Comparison of ENCODE assay signal across 19 cellular contexts in the genomic region with DNA sequence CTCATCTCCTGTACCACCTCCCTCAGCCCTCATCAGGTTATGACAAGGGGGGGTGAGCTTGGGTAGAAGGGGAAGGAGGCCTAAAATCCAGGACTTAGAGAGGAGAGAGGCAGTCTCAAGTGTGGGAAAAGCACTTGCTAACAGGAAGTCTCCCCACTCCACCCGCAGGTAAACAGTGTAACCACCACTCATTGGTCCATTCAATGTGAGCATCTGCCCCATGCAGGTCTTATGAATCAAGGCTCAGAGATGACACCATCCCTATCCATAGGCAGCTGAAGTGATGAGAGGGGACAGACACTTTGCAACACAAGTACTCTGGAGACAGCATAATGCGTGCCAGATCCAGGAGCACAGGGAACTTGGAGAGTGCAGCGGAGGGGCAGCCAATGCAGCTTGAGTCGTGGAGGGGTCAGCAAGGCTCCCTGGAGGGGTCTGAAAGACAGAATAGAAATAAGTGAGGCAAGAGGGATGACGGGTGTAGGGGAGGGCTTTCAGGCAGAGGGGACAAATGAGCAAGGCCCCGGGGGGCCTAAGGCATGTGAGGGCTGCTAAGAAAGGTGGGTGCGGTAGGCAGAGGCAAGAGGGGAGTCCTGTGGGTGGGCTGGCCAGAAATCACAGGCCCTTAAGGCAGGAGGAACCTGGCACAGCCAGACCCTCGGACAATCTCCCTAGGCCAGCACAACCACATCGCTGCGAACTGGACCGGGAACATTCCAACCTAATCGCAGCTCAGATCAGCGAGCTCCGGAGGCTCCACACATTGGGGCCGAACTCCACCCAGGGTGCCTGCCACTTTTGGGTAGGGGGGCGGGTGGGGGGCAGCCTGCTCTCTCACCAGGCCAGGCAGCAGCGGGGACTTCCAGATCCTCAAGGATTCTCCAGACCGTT. TPM values are rescaled to one million over a fixed set of nuclear protein-coding genes. Genes with fewer than 3 reads are reported as not detected.
DNase-seq lines count a peak whose midpoint lies in the region; ATAC-seq, FAIRE-seq and TF ChIP-seq lines count a peak whose summit lies in the region.
"Had no signal": no experiment of that assay in that cellular context is flagged by ENCODE, and none has a peak within 500 bp of the region (broad histone marks: within the 10 kb centered on the region; RNA-seq: fewer than 3 reads in every experiment).

No MANE protein-coding gene starts in this region.

- peaks cover 0 to 10% of the 10 kb centered on the region in 2 experiments; a peak in 2 of 5 replicates for H3K27me3 ChIP-seq in K562 (ENCODE audit: control insufficient read depth in 2 of 2, insufficient read depth in 2 of 2, low read length in 2 of 2)
- H3K27me3 ChIP-seq in MM.1S (replicated peaks; ENCODE audit: insufficient read depth, low read length), result no peaks in the 10 kb centered on the region; the same call in 1 of the 2 replicates
- H3K27me3 ChIP-seq: esophagus muscularis mucosa, thyroid gland had no signal

- no peaks in the 10 kb centered on the region for H3K79me2 ChIP-seq in K562 (ENCODE audit: control insufficient read depth, insufficient read depth, low read length)
- H3K79me2 ChIP-seq in MM.1S (ENCODE audit: low read length), result no peaks in the 10 kb centered on the region

- H2AFZ ChIP-seq in K562 (ENCODE audit: low read depth, low read length), result no peak overlapping the region
- H2AFZ ChIP-seq in MM.1S (ENCODE audit: low read length), result no peak overlapping the region
- H2AFZ ChIP-seq: GM23248 had no signal

- TF ChIP-seq EP300 in K562 (IDR thresholded peaks at IDR 0.05; ENCODE audit: low read length), result no peak

- H3K9me3 ChIP-seq in K562 (replicated peaks; ENCODE audit: control insufficient read depth, insufficient read depth, low read depth, low read length), result no peaks in the 10 kb centered on the region
- H3K9me3 ChIP-seq in mucosa of descending colon, result no peaks in the 10 kb centered on the region
- H3K9me3 ChIP-seq in MM.1S (replicated peaks; ENCODE audit: insufficient read depth, low read length), result no peaks in the 10 kb centered on the region
- H3K9me3 ChIP-seq: esophagus muscularis mucosa, thyroid gland had no signal

- in situ Hi-C loops in K562 (cut with MboI), result no loop called here

- H3K9ac ChIP-seq in K562 (ENCODE audit: insufficient read depth in 1 of 2, low read depth in 2 of 2, low read length in 2 of 2) (peak overlapping the region in 1 of 2 experiments; percentile 21; a peak in 1 of 4 replicates), MM.1S (ENCODE audit: low read length) (no peak overlapping the region)
- H3K9ac ChIP-seq: GM23248 had no signal

- WGBS in K562 (ENCODE audit: insufficient coverage, low coverage, missing lambda C conversion rate), result 24% methylated on average over 18 of the region's 18 CpGs

- H4K20me1 ChIP-seq in K562 (replicated peaks; ENCODE audit: control insufficient read depth, insufficient read depth, low read length) (peaks cover 9% of the 10 kb centered on the region; the same call in 1 of the 2 replicates), MM.1S (ENCODE audit: insufficient read depth, low read length) (no peaks in the 10 kb centered on the region)

- TF ChIP-seq RAD21 in K562 (CRISPR knock-in tag; conservative IDR thresholded peaks at IDR 0.05 in 1 of 2, IDR thresholded peaks at IDR 0.05 in 1 of 2), result no peak

- FAIRE-seq in K562 (lab: Jason Lieb, UNC), result no peak

- ATAC-seq in K562 (no peak), mucosa of descending colon (peak; percentile 35), HG03135 (IDR thresholded peaks at IDR 0.05; ENCODE audit: unreplicated experiment) (no peak)
- ATAC-seq: left ventricle myocardium superior; right cardiac atrium; stimulated activated naive B cell treated with anti-CD40 and anti-IgM and Interleukin-4, amounts not matched to agents 10 μg/mL and 1 μg/mL and 100 μg/mL, for 72 hours had no signal

- intact Hi-C loops in K562 (cut with micrococcal nuclease) (no loop called here), mucosa of descending colon (cut with DNase I, micrococcal nuclease) (loop anchor here in 1 of 2 donors (5.0 to 10.0 kb wide), 2 partner anchors 80 to 367 kb away; no protein-coding TSS in a partner anchor)

- no peaks in the 10 kb centered on the region for H3K9me2 ChIP-seq in MM.1S (replicated peaks; ENCODE audit: insufficient read depth, low read length)

- no peaks in the 10 kb centered on the region for H3K9me1 ChIP-seq in K562 (ENCODE audit: control insufficient read depth, insufficient read depth, low read length)

- DNase-seq in DMS53 treated with DMSO at 0.1 percent for 48 hours (lab: John Stamatoyannopoulos, UW; ENCODE audit: unreplicated experiment) (peak; percentile 89), NCI-H187 (lab: John Stamatoyannopoulos, UW) (peak; percentile 63 to 77), K562 (ENCODE audit: extremely low read depth in 1 of 4, low spot score in 3 of 4) (no peak), mucosa of descending colon (no peak), GM03348 (ENCODE audit: low spot score) (no peak), MM.1S (no peak)
- DNase-seq: activated CD4-positive, alpha-beta T cell treated with anti-CD3 and anti-CD28 coated beads, Interleukin-2, amount 10 ng/mL, durations not matched to agents 24 days and 14 days; activated gamma-delta T cell treated with Interleukin-2 at 50 U/mL for 16 hours; central memory CD4-positive, alpha-beta T cell; effector CD4-positive, alpha-beta T cell; GM23248; Kasumi-1; left ventricle myocardium superior; NCI-H226; right cardiac atrium; stimulated activated naive B cell treated with anti-CD40 and anti-IgM and Interleukin-4, amounts not matched to agents 10 μg/mL and 1 μg/mL and 100 μg/mL, for 72 hours; thyroid gland had no signal

- TF ChIP-seq CTCF in K562 (IDR thresholded peaks at IDR 0.05 in 2 of 3, conservative IDR thresholded peaks at IDR 0.05 in 1 of 3; ENCODE audit: insufficient read depth in 2 of 3, low read depth in 1 of 3, low read length in 3 of 3) (no peak), mucosa of descending colon (IDR thresholded peaks at IDR 0.05) (no peak), MM.1S (IDR thresholded peaks at IDR 0.05; ENCODE audit: low read length) (no peak)

- H3K36me3 ChIP-seq in K562 (ENCODE audit: control insufficient read depth, insufficient read depth, low read length), result no peaks in the 10 kb centered on the region
- H3K36me3 ChIP-seq in mucosa of descending colon (ENCODE audit: low read depth), result no peaks in the 10 kb centered on the region
- no peaks in the 10 kb centered on the region for H3K36me3 ChIP-seq in MM.1S (replicated peaks; ENCODE audit: insufficient read depth, low read length)
- H3K36me3 ChIP-seq: esophagus muscularis mucosa, thyroid gland had no signal

- H3K4me3 ChIP-seq in K562 (no peak overlapping the region), mucosa of descending colon (no peak overlapping the region), MM.1S (ENCODE audit: low read length) (no peak overlapping the region)
- H3K4me3 ChIP-seq: esophagus muscularis mucosa, GM23248, thyroid gland had no signal

- no peak for TF ChIP-seq POLR2A in K562 (conservative IDR thresholded peaks at IDR 0.05)

- no peaks in the 10 kb centered on the region for H3F3A ChIP-seq in MM.1S (ENCODE audit: insufficient read depth, low read length)

- no TSS peak for BruUV-seq in K562 (replicated peaks; lab: Mats Ljungman, UMichigan)

- POLR2A ChIA-PET in K562 (lab: Yijun Ruan, JAX), result interaction anchor here (0.5 to 1.5 kb wide), 5 partner anchors 29 to 79 kb away, joined by 3 to 5 read pairs (median 3); no protein-coding TSS in a partner anchor

- H3K4me2 ChIP-seq in K562 (ENCODE audit: insufficient read depth, low read length) (no peak overlapping the region), MM.1S (ENCODE audit: low read depth, low read length) (no peak overlapping the region)

- CTCF ChIA-PET in K562 (lab: Yijun Ruan, JAX; ENCODE audit: low intra/inter-chr PET ratio), result interaction anchor here (2.3 kb wide), 1 partner anchor 79 kb away, joined by 10 read pairs; no protein-coding TSS in a partner anchor

- no peak overlapping the region for H3K27ac ChIP-seq in K562 (ENCODE audit: extremely low read depth, low read depth, low read length)
- no peak overlapping the region for H3K27ac ChIP-seq in MM.1S (ENCODE audit: low read length)
- H3K27ac ChIP-seq: esophagus muscularis mucosa, GM23248, thyroid gland had no signal

- H3K4me1 ChIP-seq in K562 (replicated peaks in 1 of 2; ENCODE audit: control insufficient read depth in 2 of 2, insufficient read depth in 2 of 2, low read length in 2 of 2) (peaks cover 0 to 7% of the 10 kb centered on the region in 2 experiments; a peak in 2 of 5 replicates), mucosa of descending colon (ENCODE audit: low read depth) (no peaks in the 10 kb centered on the region), MM.1S (ENCODE audit: low read length) (no peaks in the 10 kb centered on the region)

RNA-seq across cellular contexts. Expression of a gene that starts 23.0 kb away (rescaled TPM):
- total RNA-seq in K562 (2011; cell fraction: chromatin; rRNA removed; ENCODE audit: low replicate concordance), result 8.9 and 10.7 TPM in 2 replicates
- 20.3 and 25.2 TPM in 2 replicates for total RNA-seq in K562 (2011; cell fraction: nucleolus; rRNA removed)
- 20.1 and 20.5 TPM in 2 replicates for total RNA-seq in K562 (2011; cell fraction: nucleoplasm; rRNA removed)
- 76.1 and 127 TPM in 2 replicates for total RNA-seq in K562 (2014; rRNA removed)
- 66.6 and 94.6 TPM in 2 replicates for total RNA-seq in K562 (2014; rRNA removed; fragmentation: Illumina TruSeq; extraction: Trizol)
- 118 and 129 TPM in 2 replicates for total RNA-seq in K562 (2015; rRNA removed; fragmentation: Illumina TruSeq; extraction: Trizol)
- 76.2 and 86.6 TPM in 2 replicates for total RNA-seq in K562 (2021)
- 92.8 and 98.2 TPM in 2 replicates for polyA plus RNA-seq in K562 (2011; rRNA removed)
- 97.9 and 207 TPM in 2 replicates for polyA plus RNA-seq in K562 (2011; cell fraction: cytosol; rRNA removed)
- 39.9 and 50.7 TPM in 2 replicates for polyA plus RNA-seq in K562 (2011; cell fraction: nucleus; rRNA removed)
- 136 and 260 TPM in 2 replicates for polyA plus RNA-seq in K562 (2012)
- 139 and 150 TPM in 2 replicates for polyA plus RNA-seq in K562 (2014; fragmentation: Illumina TruSeq; extraction: Trizol)
- 100 to 1,000 TPM; 363 to 422 TPM for polyA plus RNA-seq in K562 (2014; fragmentation: Nextera tagmentation; extraction: Ambion mirVana)
- polyA plus RNA-seq in K562 (2014; rRNA removed), result 108 and 126 TPM in 2 replicates
- polyA minus RNA-seq in K562 (2011; rRNA and poly(A)+ RNA removed), result 31.6 and 43.3 TPM in 2 replicates
- polyA minus RNA-seq in K562 (2011; cell fraction: cytosol; rRNA and poly(A)+ RNA removed), result 48.6 and 56.5 TPM in 2 replicates
- polyA minus RNA-seq in K562 (2011; cell fraction: nucleus; rRNA and poly(A)+ RNA removed), result 22.5 and 23.8 TPM in 2 replicates
- total RNA-seq in mucosa of descending colon, result 100 to 1,000 TPM in 2 of 3 donors, 10 to 100 TPM in 1; 76.3 to 175 (median 136) TPM

RNA-seq across cellular contexts. Expression of a gene that starts 26.2 kb away (rescaled TPM):
- total RNA-seq in K562 (2011; cell fraction: chromatin; rRNA removed; ENCODE audit: low replicate concordance), result 1.4 and 5.9 TPM in 2 replicates
- 0.67 and 1.2 TPM in 2 replicates for total RNA-seq in K562 (2011; cell fraction: nucleolus; rRNA removed)
- 3.4 and 9.5 TPM in 2 replicates for total RNA-seq in K562 (2011; cell fraction: nucleoplasm; rRNA removed)
- 0.73 and 1.3 TPM in 2 replicates for total RNA-seq in K562 (2014; rRNA removed)
- 1.4 and 1.5 TPM in 2 replicates for total RNA-seq in K562 (2014; rRNA removed; fragmentation: Illumina TruSeq; extraction: Trizol)
- total RNA-seq in K562 (2015; rRNA removed; fragmentation: Illumina TruSeq; extraction: Trizol), result 1.4 and 1.6 TPM in 2 replicates
- 1.1 and 1.2 TPM in 2 replicates for total RNA-seq in K562 (2021)
- 1.0 and 1.2 TPM in 2 replicates for polyA plus RNA-seq in K562 (2011; rRNA removed)
- polyA plus RNA-seq in K562 (2011; cell fraction: cytosol; rRNA removed), result 0.19 and 0.86 TPM in 2 replicates
- polyA plus RNA-seq in K562 (2011; cell fraction: nucleus; rRNA removed), result 2.3 and 4.8 TPM in 2 replicates
- polyA plus RNA-seq in K562 (2012), result 1.1 and 2.3 TPM in 2 replicates
- polyA plus RNA-seq in K562 (2014; fragmentation: Illumina TruSeq; extraction: Trizol), result 0.96 and 1.5 TPM in 2 replicates
- polyA plus RNA-seq in K562 (2014; fragmentation: Nextera tagmentation; extraction: Ambion mirVana), result under 1 TPM; 0.52 to 0.69 TPM
- 0.91 and 1.1 TPM in 2 replicates for polyA plus RNA-seq in K562 (2014; rRNA removed)
- polyA minus RNA-seq in K562 (2011; rRNA and poly(A)+ RNA removed), result 1.4 and 2.2 TPM in 2 replicates
- 0.57 and 0.64 TPM in 2 replicates for polyA minus RNA-seq in K562 (2011; cell fraction: cytosol; rRNA and poly(A)+ RNA removed)
- 1.3 and 3.1 TPM in 2 replicates for polyA minus RNA-seq in K562 (2011; cell fraction: nucleus; rRNA and poly(A)+ RNA removed)
- 10 to 100 TPM in 1 of 3 donors, 1 to 10 TPM in 2; 8.1 to 25.1 (median 9.8) TPM for total RNA-seq in mucosa of descending colon

RNA-seq across cellular contexts. Expression of a gene that starts 38.1 kb away (rescaled TPM):
- total RNA-seq in K562 (2011; cell fraction: chromatin; rRNA removed; ENCODE audit: low replicate concordance), result 3.0 and 12.0 TPM in 2 replicates
- 3.2 and 4.1 TPM in 2 replicates for total RNA-seq in K562 (2011; cell fraction: nucleolus; rRNA removed)
- total RNA-seq in K562 (2011; cell fraction: nucleoplasm; rRNA removed), result 7.8 and 14.4 TPM in 2 replicates
- total RNA-seq in K562 (2014; rRNA removed) (10.7 and 13.8 TPM in 2 replicates), K562 (2014; rRNA removed; fragmentation: Illumina TruSeq; extraction: Trizol) (5.5 and 6.0 TPM in 2 replicates), K562 (2015; rRNA removed; fragmentation: Illumina TruSeq; extraction: Trizol) (5.4 and 6.7 TPM in 2 replicates), K562 (2021) (10.6 and 11.1 TPM in 2 replicates), mucosa of descending colon (10 to 100 TPM; 17.3 to 49.4 (median 18.4) TPM)
- polyA plus RNA-seq in K562 (2011; rRNA removed) (3.7 and 4.2 TPM in 2 replicates), K562 (2014; fragmentation: Illumina TruSeq; extraction: Trizol) (4.7 and 5.6 TPM in 2 replicates), K562 (2014; fragmentation: Nextera tagmentation; extraction: Ambion mirVana) (1 to 10 TPM; 3.2 to 4.2 TPM), K562 (2014; rRNA removed) (3.9 and 4.7 TPM in 2 replicates)
- 1.4 and 2.0 TPM in 2 replicates for polyA plus RNA-seq in K562 (2011; cell fraction: cytosol; rRNA removed)
- 3.7 and 4.1 TPM in 2 replicates for polyA plus RNA-seq in K562 (2011; cell fraction: nucleus; rRNA removed)
- polyA plus RNA-seq in K562 (2012), result 4.9 and 5.4 TPM in 2 replicates
- 5.7 and 8.2 TPM in 2 replicates for polyA minus RNA-seq in K562 (2011; rRNA and poly(A)+ RNA removed)
- 5.3 and 5.8 TPM in 2 replicates for polyA minus RNA-seq in K562 (2011; cell fraction: cytosol; rRNA and poly(A)+ RNA removed)
- polyA minus RNA-seq in K562 (2011; cell fraction: nucleus; rRNA and poly(A)+ RNA removed), result 6.5 and 12.2 TPM in 2 replicates

Comparison
In these comparisons a context has a peak if more than half of its experiments do, and no peak if none do; other contexts are left out.
1. DNase-seq: peak in DMS53 treated with DMSO at 0.1 percent for 48 hours (single experiment) and NCI-H187 (2 of 2); none in K562 (0 of 4), mucosa of descending colon (0 of 3), GM03348 (single experiment) and MM.1S (single experiment).